In genomic region chr18:7452331-7452730, GRCh38 we compare ENCODE assay signal across 9 cellular contexts.
DNase-seq lines count a peak whose midpoint lies in the region; ATAC-seq and TF ChIP-seq lines count a peak whose summit lies in the region.
"Had no signal": no experiment of that assay in that cellular context is flagged by ENCODE, and none has a peak within 500 bp of the region (broad histone marks: within the 10 kb centered on the region; RNA-seq: fewer than 3 reads in every experiment).

No MANE protein-coding gene starts in this region.

- H3K27ac Mint-ChIP-seq in nephron progenitor cell: no peak overlapping the region
- H3K27ac Mint-ChIP-seq: activated naive CD8-positive, alpha-beta T cell had no signal

- no peaks in the 10 kb centered on the region for H3K27me3 Mint-ChIP-seq in nephron progenitor cell (ENCODE audit: low read depth, poor library complexity)
- H3K27me3 Mint-ChIP-seq: activated naive CD8-positive, alpha-beta T cell had no signal

- TF ChIP-seq CTCF in nephron progenitor cell (IDR thresholded peaks at IDR 0.05): peak; percentile 59

- H3K36me3 Mint-ChIP-seq in nephron progenitor cell (ENCODE audit: low read depth): no peaks in the 10 kb centered on the region
- H3K36me3 Mint-ChIP-seq: activated naive CD8-positive, alpha-beta T cell had no signal

- H3K4me1 Mint-ChIP-seq in nephron progenitor cell: peaks cover 59% of the 10 kb centered on the region

- peak; percentile 55 for ATAC-seq in GM18868 (IDR thresholded peaks at IDR 0.05; ENCODE audit: unreplicated experiment)
- ATAC-seq in esophagus mucosa: peak; percentile 75
- ATAC-seq in HG02623 (IDR thresholded peaks at IDR 0.05; ENCODE audit: unreplicated experiment): no peak

- no peak overlapping the region for H3K4me3 Mint-ChIP-seq in nephron progenitor cell
- H3K4me3 Mint-ChIP-seq: activated naive CD8-positive, alpha-beta T cell had no signal

- in situ Hi-C loops in ACHN (cut with HindIII; ENCODE audit: low pct_ligation_motif_present, low pct_unique_long_range_greater_than_20kb, low sequenced_read_pairs): no loop called here

- no peaks in the 10 kb centered on the region for H3K9me3 Mint-ChIP-seq in nephron progenitor cell

- DNase-seq in ACHN: peak; percentile 30
- peak; percentile 71 for DNase-seq in OCI-M1 (lab: John Stamatoyannopoulos, UW)
- DNase-seq in nephron progenitor cell: peak; percentile 52
- no peak for DNase-seq in NCI-H187 treated with DMSO at 0.1 percent for 48 hours (lab: John Stamatoyannopoulos, UW)
- no peak for DNase-seq in KG1 (lab: John Stamatoyannopoulos, UW)

Comparison
In these comparisons a context has a peak if more than half of its experiments do, and no peak if none do; other contexts are left out.
1. DNase-seq: peak in ACHN (single experiment), OCI-M1 (single experiment) and nephron progenitor cell (single experiment); none in NCI-H187 treated with DMSO at 0.1 percent for 48 hours (single experiment) and KG1 (single experiment).